In genomic region chr11:32838505-32839274, GRCh38 we compare ENCODE assay signal across 15 cellular contexts. TPM values are rescaled to one million over a fixed set of nuclear protein-coding genes. Genes with fewer than 3 reads are reported as not detected.
DNase-seq lines count a peak whose midpoint lies in the region; ATAC-seq and TF ChIP-seq lines count a peak whose summit lies in the region.
"Had no signal": no experiment of that assay in that cellular context is flagged by ENCODE, and none has a peak within 500 bp of the region (broad histone marks: within the 10 kb centered on the region; RNA-seq: fewer than 3 reads in every experiment).

No MANE protein-coding gene starts in this region.

- H3K36me3 ChIP-seq in A673 (ENCODE audit: insufficient read depth, low read length, poor library complexity, severe bottlenecking): no peaks in the 10 kb centered on the region
- no peaks in the 10 kb centered on the region for H3K36me3 ChIP-seq in hepatocyte (replicated peaks; ENCODE audit: insufficient read depth, low read depth)
- H3K36me3 ChIP-seq in uterus: no peaks in the 10 kb centered on the region
- H3K36me3 ChIP-seq in upper lobe of right lung: no peaks in the 10 kb centered on the region
- H3K36me3 ChIP-seq: right atrium auricular region had no signal

- H3K4me3 ChIP-seq in A673 (ENCODE audit: low read depth, low read length, poor library complexity, severe bottlenecking) (no peak overlapping the region), hepatocyte (no peak overlapping the region), uterus (no peak overlapping the region), upper lobe of right lung (no peak overlapping the region)
- H3K4me3 ChIP-seq: coronary artery, right atrium auricular region had no signal

- H4K20me1 ChIP-seq in hepatocyte (ENCODE audit: insufficient read depth, poor library complexity, severe bottlenecking): no peaks in the 10 kb centered on the region

- H3K27ac ChIP-seq in A673 (ENCODE audit: low read depth, low read length, poor library complexity, severe bottlenecking) (no peak overlapping the region), RWPE1 (peak overlapping the region; percentile 77), hepatocyte (no peak overlapping the region), uterus (no peak overlapping the region), upper lobe of right lung (no peak overlapping the region)
- H3K27ac ChIP-seq: C4-2B, coronary artery, right atrium auricular region had no signal

- no peak overlapping the region for H2AFZ ChIP-seq in hepatocyte

- peak; percentile 89 for DNase-seq in A673 (ENCODE audit: low spot score)
- peak; percentile 71 for DNase-seq in HPDE6-E6E7 (ENCODE audit: extremely low spot score)
- DNase-seq in RWPE1 (ENCODE audit: low spot score): peak; percentile 91
- peak; percentile 13 for DNase-seq in hepatocyte (ENCODE audit: low spot score)
- DNase-seq in uterus: no peak
- no peak for DNase-seq in upper lobe of right lung
- DNase-seq in SIG-M5 (lab: John Stamatoyannopoulos, UW): no peak
- DNase-seq: activated CD8-positive, alpha-beta memory T cell treated with anti-CD3 and anti-CD28 coated beads for 24 hours; islet precursor cell; naive B cell; NCI-H2029 had no signal

- WGBS in hepatocyte (ENCODE audit: low lambda C conversion rate, missing lambda C conversion rate): 83% methylated on average over 2 of the region's 2 CpGs

- H3K4me2 ChIP-seq in hepatocyte: no peak overlapping the region

- ATAC-seq in upper lobe of right lung (no peak), GM21367 (IDR thresholded peaks at IDR 0.05; ENCODE audit: unreplicated experiment) (no peak)

- H3K4me1 ChIP-seq in A673 (ENCODE audit: insufficient read depth, low read length, poor library complexity, severe bottlenecking) (peaks cover 11% of the 10 kb centered on the region), hepatocyte (ENCODE audit: insufficient read depth) (no peaks in the 10 kb centered on the region), uterus (no peaks in the 10 kb centered on the region), upper lobe of right lung (no peaks in the 10 kb centered on the region)
- H3K4me1 ChIP-seq: right atrium auricular region had no signal

- intact Hi-C loops in A673 (cut with micrococcal nuclease; ENCODE audit: unreplicated experiment): no loop called here
- intact Hi-C loops in uterus (cut with DNase I; ENCODE audit: low total_unique reads): no loop called here
- intact Hi-C loops in upper lobe of right lung (cut with DNase I): no loop called here

- H3K27me3 ChIP-seq in A673 (replicated peaks; ENCODE audit: insufficient read depth, low read depth, low read length, poor library complexity): no peaks in the 10 kb centered on the region
- H3K27me3 ChIP-seq in hepatocyte: no peaks in the 10 kb centered on the region
- no peaks in the 10 kb centered on the region for H3K27me3 ChIP-seq in uterus
- no peaks in the 10 kb centered on the region for H3K27me3 ChIP-seq in upper lobe of right lung
- H3K27me3 ChIP-seq: right atrium auricular region had no signal

- no peak for TF ChIP-seq CTCF in A673 (conservative IDR thresholded peaks at IDR 0.05; ENCODE audit: low read depth, low read length)
- no peak for TF ChIP-seq CTCF in RWPE1 (conservative IDR thresholded peaks at IDR 0.05; ENCODE audit: low read depth)
- TF ChIP-seq CTCF in hepatocyte (IDR thresholded peaks at IDR 0.05; ENCODE audit: poor library complexity): no peak
- TF ChIP-seq CTCF in uterus (IDR thresholded peaks at IDR 0.05): no peak
- no peak for TF ChIP-seq CTCF in upper lobe of right lung (IDR thresholded peaks at IDR 0.05)

- POLR2A ChIA-PET in A673 (lab: Charles Lee; ENCODE audit: low non-redundant PET) (interaction anchor here (0.6 to 0.8 kb wide), 2 partner anchors 12 to 462 kb away, joined by 4 to 5 read pairs; no protein-coding TSS in a partner anchor), RWPE1 (lab: Yijun Ruan, JAX; ENCODE audit: low non-redundant PET) (no interaction called here)

- CTCF ChIA-PET in A673 (lab: Charles Lee): interaction anchor here (0.6 to 1.0 kb wide), 3 partner anchors 86 to 967 kb away, joined by 3 to 8 read pairs (median 4); no protein-coding TSS in a partner anchor
- CTCF ChIA-PET in RWPE1 (lab: Yijun Ruan, JAX): interaction anchor here (1.1 kb wide), 1 partner anchor 53 kb away, joined by 3 read pairs; no protein-coding TSS in a partner anchor

- BruUV-seq in A673 (replicated peaks; lab: Mats Ljungman, UMichigan): no TSS peak

- no peak for TF ChIP-seq POLR2A in uterus (IDR thresholded peaks at IDR 0.05)

- H3K79me2 ChIP-seq in hepatocyte: no peaks in the 10 kb centered on the region

- no peaks in the 10 kb centered on the region for H3K9me2 ChIP-seq in hepatocyte (replicated peaks; ENCODE audit: insufficient read depth)

- H3K9me3 ChIP-seq in A673 (ENCODE audit: low read depth, low read length, poor library complexity, severe bottlenecking): no peaks in the 10 kb centered on the region
- H3K9me3 ChIP-seq in hepatocyte (ENCODE audit: low read depth): no peaks in the 10 kb centered on the region
- no peaks in the 10 kb centered on the region for H3K9me3 ChIP-seq in uterus
- no peaks in the 10 kb centered on the region for H3K9me3 ChIP-seq in upper lobe of right lung
- H3K9me3 ChIP-seq: right atrium auricular region had no signal

RNA-seq across cellular contexts. Expression of gene PRRG4, which starts 9.0 kb away (rescaled TPM):
- total RNA-seq in A673 (2021): 2.9 and 3.8 TPM in 2 replicates
- total RNA-seq in hepatocyte: 9.2 and 12.1 TPM in 2 replicates
- 3.0 TPM in 2 replicates for polyA plus RNA-seq in hepatocyte
- 1 to 10 TPM in 2 of 4 donors, under 1 TPM in 2; 0.29 to 2.3 (median 1.4) TPM for total RNA-seq in uterus
- total RNA-seq in upper lobe of right lung: 12.6 TPM

RNA-seq across cellular contexts. Expression of gene CCDC73, which starts 44.2 kb away (rescaled TPM):
- not detected in 2 replicates for total RNA-seq in A673 (2021)
- total RNA-seq in hepatocyte: 0.03 and 0.12 TPM in 2 replicates
- polyA plus RNA-seq in hepatocyte: 0.06 TPM in 1 of 2 replicates, not detected in the other
- total RNA-seq in uterus: under 1 TPM in 1 of 4 donors, not detected in 3; 0.55 TPM
- total RNA-seq in upper lobe of right lung: not detected
- total RNA-seq: right atrium auricular region had no signal

RNA-seq across cellular contexts. Expression of gene QSER1, which starts 53.9 kb away (rescaled TPM):
- total RNA-seq in A673 (2021): 98.6 and 111 TPM in 2 replicates
- 27.1 and 30.3 TPM in 2 replicates for total RNA-seq in hepatocyte
- polyA plus RNA-seq in hepatocyte: 2.8 and 3.7 TPM in 2 replicates
- total RNA-seq in uterus: 10 to 100 TPM; 17.2 to 79.4 (median 43.8) TPM
- total RNA-seq in upper lobe of right lung: 26.3 TPM

Comparison
In these comparisons a context has a peak if more than half of its experiments do, and no peak if none do; other contexts are left out.
1. DNase-seq: peak in A673 (single experiment), HPDE6-E6E7 (single experiment), RWPE1 (single experiment) and hepatocyte (single experiment); none in uterus (0 of 2), upper lobe of right lung (single experiment) and SIG-M5 (single experiment).